Comparison of ENCODE assay signal across 1 cellular context in the genomic region with DNA sequence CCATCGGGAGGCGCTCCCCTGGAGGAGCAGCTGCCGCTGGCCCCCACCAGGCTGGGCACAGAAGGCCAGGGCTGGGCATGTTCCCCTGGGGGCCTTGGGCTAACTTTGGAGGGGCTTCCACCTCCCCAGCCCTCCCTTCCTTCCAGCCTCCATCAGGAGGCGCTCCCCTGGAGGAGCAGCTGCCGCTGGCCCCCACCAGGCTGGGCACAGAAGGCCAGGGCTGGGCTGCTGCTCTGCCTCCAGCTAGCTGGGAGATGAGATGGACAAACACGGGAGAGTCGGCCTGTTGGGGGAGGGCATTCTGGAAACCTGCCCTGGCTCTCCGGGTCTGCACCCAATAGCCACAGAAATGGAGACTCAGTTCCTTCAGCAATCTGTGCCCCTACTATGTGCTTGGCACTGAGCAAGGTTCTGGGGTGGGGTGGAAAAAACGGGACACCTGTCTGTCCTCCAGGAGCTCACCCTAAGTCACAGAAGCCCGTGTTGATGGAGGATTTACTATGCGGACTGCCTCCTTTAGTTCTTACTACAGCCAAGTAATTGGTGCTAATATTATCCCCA.
TF ChIP-seq lines count a peak whose summit lies in the region.

No MANE protein-coding gene starts in this region.

TF ChIP-seq in K562, 482 proteins besides CTCF, POLR2A, EP300 and RAD21 (continued from another document):
- TF ChIP-seq, protein P1, sequence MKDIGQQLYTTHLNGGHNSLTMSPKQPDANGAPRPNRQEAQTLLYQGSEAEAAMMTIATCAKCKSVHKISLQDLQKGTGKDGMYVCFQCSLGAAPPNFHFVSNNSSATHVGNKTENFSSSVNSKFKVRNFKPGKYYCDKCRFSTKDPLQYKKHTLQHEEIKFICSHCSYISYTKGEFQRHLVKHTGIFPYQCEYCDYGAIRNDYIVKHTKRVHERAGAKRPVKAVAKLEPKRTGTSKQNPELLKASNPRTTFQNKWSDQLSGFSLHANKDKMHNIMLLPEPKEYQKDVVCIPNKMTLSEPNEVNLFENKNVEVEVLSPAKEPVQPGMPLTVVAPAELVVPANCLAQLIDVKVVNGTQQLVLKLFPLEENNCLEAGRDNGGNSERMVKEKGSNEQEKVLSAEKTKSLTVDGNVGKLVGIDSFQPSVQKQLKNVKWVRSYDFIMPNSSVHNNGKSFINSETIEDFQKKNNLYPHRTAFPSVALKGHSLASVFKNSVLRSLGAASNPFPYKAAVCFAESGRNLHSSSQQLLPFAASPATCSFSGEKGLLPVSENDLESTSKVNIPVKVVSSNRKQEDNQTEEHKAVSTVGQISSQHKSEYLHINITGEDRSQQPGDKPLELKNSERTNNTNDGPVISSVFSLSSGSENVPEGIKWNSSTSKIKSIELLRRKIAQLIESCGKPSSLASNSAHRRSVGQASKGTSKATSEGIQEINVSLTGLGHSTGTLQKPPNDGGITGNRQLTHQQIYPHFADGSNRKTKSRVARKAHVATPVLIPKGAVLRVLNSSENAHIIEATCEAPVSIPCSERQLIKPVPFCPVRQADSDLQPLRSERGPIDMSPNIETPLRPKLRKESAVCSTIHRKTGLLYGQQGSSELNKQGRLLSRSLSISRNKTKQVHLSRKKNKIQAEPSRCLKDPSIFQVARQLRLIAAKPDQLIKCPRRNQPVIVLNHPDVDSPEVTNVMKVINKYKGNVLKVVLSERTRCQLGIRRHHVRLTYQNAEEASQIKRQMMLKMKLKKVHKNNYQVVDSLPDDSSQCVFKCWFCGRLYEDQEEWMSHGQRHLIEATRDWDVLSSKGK (CRISPR knock-in tag; IDR thresholded peaks at IDR 0.05) = no peak
- TF ChIP-seq SUPT5H (IDR thresholded peaks at IDR 0.05) = no peak
- TF ChIP-seq, protein P2, sequence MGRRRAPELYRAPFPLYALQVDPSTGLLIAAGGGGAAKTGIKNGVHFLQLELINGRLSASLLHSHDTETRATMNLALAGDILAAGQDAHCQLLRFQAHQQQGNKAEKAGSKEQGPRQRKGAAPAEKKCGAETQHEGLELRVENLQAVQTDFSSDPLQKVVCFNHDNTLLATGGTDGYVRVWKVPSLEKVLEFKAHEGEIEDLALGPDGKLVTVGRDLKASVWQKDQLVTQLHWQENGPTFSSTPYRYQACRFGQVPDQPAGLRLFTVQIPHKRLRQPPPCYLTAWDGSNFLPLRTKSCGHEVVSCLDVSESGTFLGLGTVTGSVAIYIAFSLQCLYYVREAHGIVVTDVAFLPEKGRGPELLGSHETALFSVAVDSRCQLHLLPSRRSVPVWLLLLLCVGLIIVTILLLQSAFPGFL (CRISPR knock-in tag; IDR thresholded peaks at IDR 0.05) = no peak
- TF ChIP-seq, protein P3, sequence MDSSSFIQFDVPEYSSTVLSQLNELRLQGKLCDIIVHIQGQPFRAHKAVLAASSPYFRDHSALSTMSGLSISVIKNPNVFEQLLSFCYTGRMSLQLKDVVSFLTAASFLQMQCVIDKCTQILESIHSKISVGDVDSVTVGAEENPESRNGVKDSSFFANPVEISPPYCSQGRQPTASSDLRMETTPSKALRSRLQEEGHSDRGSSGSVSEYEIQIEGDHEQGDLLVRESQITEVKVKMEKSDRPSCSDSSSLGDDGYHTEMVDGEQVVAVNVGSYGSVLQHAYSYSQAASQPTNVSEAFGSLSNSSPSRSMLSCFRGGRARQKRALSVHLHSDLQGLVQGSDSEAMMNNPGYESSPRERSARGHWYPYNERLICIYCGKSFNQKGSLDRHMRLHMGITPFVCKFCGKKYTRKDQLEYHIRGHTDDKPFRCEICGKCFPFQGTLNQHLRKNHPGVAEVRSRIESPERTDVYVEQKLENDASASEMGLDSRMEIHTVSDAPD (CRISPR knock-in tag; IDR thresholded peaks at IDR 0.05) = no peak
- TF ChIP-seq ZNF668 (CRISPR knock-in tag; IDR thresholded peaks at IDR 0.05) = no peak
- TF ChIP-seq, protein P4, sequence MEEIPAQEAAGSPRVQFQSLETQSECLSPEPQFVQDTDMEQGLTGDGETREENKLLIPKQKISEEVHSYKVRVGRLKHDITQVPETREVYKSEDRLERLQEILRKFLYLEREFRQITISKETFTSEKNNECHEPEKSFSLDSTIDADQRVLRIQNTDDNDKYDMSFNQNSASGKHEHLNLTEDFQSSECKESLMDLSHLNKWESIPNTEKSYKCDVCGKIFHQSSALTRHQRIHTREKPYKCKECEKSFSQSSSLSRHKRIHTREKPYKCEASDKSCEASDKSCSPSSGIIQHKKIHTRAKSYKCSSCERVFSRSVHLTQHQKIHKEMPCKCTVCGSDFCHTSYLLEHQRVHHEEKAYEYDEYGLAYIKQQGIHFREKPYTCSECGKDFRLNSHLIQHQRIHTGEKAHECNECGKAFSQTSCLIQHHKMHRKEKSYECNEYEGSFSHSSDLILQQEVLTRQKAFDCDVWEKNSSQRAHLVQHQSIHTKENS (CRISPR knock-in tag; IDR thresholded peaks at IDR 0.05) = no peak
- no peak for TF ChIP-seq ZNF324 (CRISPR knock-in tag; IDR thresholded peaks at IDR 0.05)
